Comparison of ENCODE assay signal across 1 cellular context in the genomic region with DNA sequence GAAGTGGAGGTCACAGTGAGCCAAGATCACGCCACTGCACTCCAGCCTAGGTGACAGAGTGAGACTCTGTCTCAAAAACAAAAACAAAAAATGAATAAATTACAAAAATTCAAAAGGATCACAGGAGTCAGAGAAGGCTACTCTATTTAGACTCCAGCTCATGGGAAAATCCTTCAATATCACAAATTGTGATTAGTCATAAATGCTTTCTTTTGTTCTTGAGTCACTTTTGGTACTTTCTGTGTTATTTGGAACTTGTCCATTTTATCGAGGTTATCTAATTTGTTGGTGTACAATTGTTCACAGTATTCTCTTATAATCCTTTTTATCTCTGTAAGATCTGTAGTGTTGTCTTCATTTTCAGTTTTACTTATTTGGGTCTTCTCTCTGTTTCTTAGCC.
TF ChIP-seq lines count a peak whose summit lies in the region.

No MANE protein-coding gene starts in this region.

TF ChIP-seq in endothelial cell of umbilical vein, 7 proteins besides CTCF, POLR2A, EP300 and RAD21:
- TF ChIP-seq GATA2 (IDR thresholded peaks at IDR 0.05; ENCODE audit: insufficient read depth, insufficient read length, low read depth, low read length) (peak; percentile 49), FOS (IDR thresholded peaks at IDR 0.05; ENCODE audit: borderline replicate concordance, insufficient read depth, low read length) (peak; percentile 50), JUN (IDR thresholded peaks at IDR 0.05; ENCODE audit: borderline replicate concordance, insufficient read depth, insufficient read length, low read depth) (peak; percentile 39)
- TF ChIP-seq, protein P1, sequence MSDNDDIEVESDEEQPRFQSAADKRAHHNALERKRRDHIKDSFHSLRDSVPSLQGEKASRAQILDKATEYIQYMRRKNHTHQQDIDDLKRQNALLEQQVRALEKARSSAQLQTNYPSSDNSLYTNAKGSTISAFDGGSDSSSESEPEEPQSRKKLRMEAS (IDR thresholded peaks at IDR 0.05; ENCODE audit: insufficient read depth, insufficient read length) = no peak
